10 cellular contexts compared by ENCODE assay signal in genomic region chr2:28233070-28233718, GRCh38.
A peak's percentile ranks its signal among the peaks of the same experiment; 100 is the strongest.
DNase-seq lines count a peak whose midpoint lies in the region; TF ChIP-seq lines count a peak whose summit lies in the region.
"Had no signal": no experiment of that assay in that cellular context is flagged by ENCODE, and none has a peak within 500 bp of the region (broad histone marks: within the 10 kb centered on the region; RNA-seq: fewer than 3 reads in every experiment).

No MANE protein-coding gene starts in this region.

- H3K27ac Mint-ChIP-seq in Caco-2 (ENCODE audit: unreplicated experiment) (peak overlapping the region; percentile 59), endodermal cell (no peak overlapping the region)

- TF ChIP-seq POLR2A in erythroblast (IDR thresholded peaks at IDR 0.05; ENCODE audit: low read length), result no peak

- no peaks in the 10 kb centered on the region for H3K36me3 ChIP-seq in Caco-2 (ENCODE audit: control insufficient read depth, insufficient read depth, low read length)
- H3K36me3 ChIP-seq in endodermal cell (ENCODE audit: control insufficient read depth, insufficient read depth, low read length), result no peaks in the 10 kb centered on the region

- no peak overlapping the region for H3K9ac ChIP-seq in endodermal cell (ENCODE audit: extremely low read depth, low read length, poor library complexity, severe bottlenecking)

- H3K27ac ChIP-seq in endodermal cell (ENCODE audit: low read depth, low read length), result no peak overlapping the region

- H3K4me1 ChIP-seq in Caco-2, result peaks cover 24% of the 10 kb centered on the region
- H3K4me1 ChIP-seq in endodermal cell (ENCODE audit: control insufficient read depth, insufficient read depth, low read length), result no peaks in the 10 kb centered on the region

- H3K36me3 Mint-ChIP-seq in Caco-2 (ENCODE audit: insufficient read depth, unreplicated experiment) (no peaks in the 10 kb centered on the region), endodermal cell (ENCODE audit: low read depth) (peaks cover 2% of the 10 kb centered on the region)

- H3K9me3 Mint-ChIP-seq in Caco-2 (ENCODE audit: unreplicated experiment) (no peaks in the 10 kb centered on the region), endodermal cell (no peaks in the 10 kb centered on the region)

- WGBS in endodermal cell (ENCODE audit: insufficient coverage in 1 of 2, insufficient read length in 1 of 2), 2 experiments, result 87 to 98% methylated on average over 5 to 7 of the region's 7 CpGs

- CTCF ChIA-PET in Caco-2 (lab: Charles Lee), result no interaction called here

- intact Hi-C loops in Caco-2 (cut with micrococcal nuclease; ENCODE audit: unreplicated experiment), result no loop called here

- TF ChIP-seq CTCF in Caco-2 (IDR thresholded peaks at IDR 0.05; ENCODE audit: insufficient read depth in 1 of 2, low read depth in 1 of 2, low read length in 1 of 2, severe bottlenecking in 1 of 2, unreplicated experiment in 1 of 2), result no peak
- no peak for TF ChIP-seq CTCF in retinal pigment epithelial cell (conservative IDR thresholded peaks at IDR 0.05; ENCODE audit: low read depth, low read length)
- no peak for TF ChIP-seq CTCF in endodermal cell (conservative IDR thresholded peaks at IDR 0.05)

- H3K9me3 ChIP-seq in Caco-2 (no peaks in the 10 kb centered on the region), endodermal cell (ENCODE audit: control insufficient read depth, low read length) (no peaks in the 10 kb centered on the region)

- H3K4me3 Mint-ChIP-seq in Caco-2 (ENCODE audit: unreplicated experiment) (no peak overlapping the region), endodermal cell (no peak overlapping the region)

- no peaks in the 10 kb centered on the region for H3K27me3 Mint-ChIP-seq in Caco-2 (ENCODE audit: insufficient read depth, unreplicated experiment)
- H3K27me3 Mint-ChIP-seq in endodermal cell (ENCODE audit: insufficient read depth), result no peaks in the 10 kb centered on the region

- H3K4me3 ChIP-seq in Caco-2 (ENCODE audit: low read depth, low read length), result no peak overlapping the region
- no peak overlapping the region for H3K4me3 ChIP-seq in retinal pigment epithelial cell (ENCODE audit: low read length)
- no peak overlapping the region for H3K4me3 ChIP-seq in endodermal cell (ENCODE audit: low read length)

- H3K27me3 ChIP-seq in Caco-2 (replicated peaks; ENCODE audit: control insufficient read depth, insufficient read depth, low read length), result no peaks in the 10 kb centered on the region
- H3K27me3 ChIP-seq in endodermal cell (ENCODE audit: control insufficient read depth, insufficient read depth, low read length, poor library complexity, severe bottlenecking), result no peaks in the 10 kb centered on the region

- DNase-seq in Caco-2, result peak in 1 of 2 experiments; percentile 19
- DNase-seq in NCI-H146 treated with DMSO at 0.1 percent for 48 hours (lab: John Stamatoyannopoulos, UW; ENCODE audit: unreplicated experiment), result peak; percentile 18
- peak; percentile 76 for DNase-seq in foreskin melanocyte
- peak; percentile 42 for DNase-seq in retinal pigment epithelial cell (ENCODE audit: low read depth)
- DNase-seq in erythroblast (lab: John Stamatoyannopoulos, UW), result no peak
- DNase-seq in SIG-M5 (lab: John Stamatoyannopoulos, UW), result no peak
- DNase-seq in hepatic stellate cell (ENCODE audit: low spot score), result no peak
- DNase-seq in endodermal cell, result no peak
- DNase-seq: NK-92 treated with Interleukin-12 subunit alpha and Interleukin-12 subunit beta, amount 100 ng/mL, for 24 hours; T1000 had no signal

- POLR2A ChIA-PET in Caco-2 (lab: Charles Lee), result no interaction called here

- H3K4me1 Mint-ChIP-seq in Caco-2 (ENCODE audit: low read depth, unreplicated experiment), result peaks cover 21% of the 10 kb centered on the region
- no peaks in the 10 kb centered on the region for H3K4me1 Mint-ChIP-seq in endodermal cell

- BruUV-seq in Caco-2 (replicated peaks; lab: Mats Ljungman, UMichigan), result no TSS peak

Comparison
In these comparisons a context has a peak if more than half of its experiments do, and no peak if none do; other contexts are left out.
1. DNase-seq: peak in NCI-H146 treated with DMSO at 0.1 percent for 48 hours (single experiment), foreskin melanocyte (single experiment) and retinal pigment epithelial cell (single experiment); none in erythroblast (0 of 2), SIG-M5 (single experiment), hepatic stellate cell (single experiment) and endodermal cell (single experiment).